In the genomic region with DNA sequence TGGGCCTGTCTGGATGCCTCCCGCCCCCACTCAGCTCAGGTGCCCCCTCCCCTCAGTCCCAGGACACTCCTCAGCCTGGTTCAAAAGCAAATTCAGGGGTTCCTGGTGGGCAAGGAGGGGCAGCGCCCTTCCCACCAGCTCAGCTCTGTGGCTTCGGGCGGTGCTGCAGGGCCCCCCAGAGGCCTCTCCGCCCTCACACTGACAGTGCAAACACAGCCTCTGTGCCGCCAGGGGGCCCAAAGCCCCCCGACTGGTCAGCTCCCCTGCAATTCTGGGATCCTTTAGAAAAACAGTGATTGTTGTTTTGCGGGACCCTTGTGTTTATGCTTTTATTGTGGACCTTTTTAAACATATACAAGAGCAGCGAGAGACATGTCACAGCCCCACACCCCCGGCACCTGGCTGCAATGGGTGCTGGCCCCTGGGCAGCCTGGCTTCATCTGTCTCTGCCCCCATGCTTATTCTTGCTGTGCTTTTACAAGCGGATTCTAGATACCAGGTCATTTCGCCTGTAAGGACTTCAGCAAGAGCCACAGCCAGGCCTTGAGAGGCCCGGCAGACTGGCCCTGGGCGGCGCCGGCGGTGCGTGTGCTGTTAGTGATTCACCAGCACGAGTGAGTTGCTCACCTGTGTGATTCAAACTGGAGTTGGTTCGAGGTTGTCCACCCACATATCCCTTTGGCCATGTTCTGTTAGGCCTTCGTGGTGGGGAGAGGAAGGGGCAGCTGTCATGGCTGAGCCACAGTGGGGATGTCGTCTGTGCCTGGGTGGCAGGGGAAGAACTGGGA, we compare ENCODE assay signal across 29 cellular contexts. TPM values are rescaled to one million over a fixed set of nuclear protein-coding genes. Genes with fewer than 3 reads are reported as not detected.
DNase-seq lines count a peak whose midpoint lies in the region; ATAC-seq and TF ChIP-seq lines count a peak whose summit lies in the region.
"Had no signal": no experiment of that assay in that cellular context is flagged by ENCODE, and none has a peak within 500 bp of the region (broad histone marks: within the 10 kb centered on the region; RNA-seq: fewer than 3 reads in every experiment).

No MANE protein-coding gene starts in this region.

- no peaks in the 10 kb centered on the region for H3K9me2 ChIP-seq in GM23338 (ENCODE audit: insufficient read depth)

- peak overlapping the region; percentile 14; the same call in 1 of the 2 replicates for H3K27ac Mint-ChIP-seq in GM23338
- H3K27ac Mint-ChIP-seq: activated T-cell treated with anti-CD3 and anti-CD28 coated beads, Interleukin-2, amount 50 U/mL, for 24 hours; B cell; effector memory CD8-positive, alpha-beta T cell; T-helper 1 cell treated with Interleukin-12 subunit alpha and Interleukin-12 subunit beta and Interleukin-4 antibody, amounts not matched to agents 30 μg/mL and 1 μg/mL, for 36 hours had no signal

- TF ChIP-seq CTCF in GM23338 (conservative IDR thresholded peaks at IDR 0.05; ENCODE audit: low read depth in 2 of 2) (peak; percentile 23 to 53), RWPE2 (IDR thresholded peaks at IDR 0.05; ENCODE audit: poor library complexity, severe bottlenecking) (no peak)

- no peak overlapping the region for H2AFZ ChIP-seq in GM23338

- ATAC-seq in GM23338, result peak; percentile 54
- peak; percentile 18; the same call in 1 of the 3 replicates for ATAC-seq in RWPE2 (ENCODE audit: low read depth)
- no peak for ATAC-seq in HG02970 (IDR thresholded peaks at IDR 0.05; ENCODE audit: low FRiP score, unreplicated experiment)
- no peak for ATAC-seq in HG03196 (IDR thresholded peaks at IDR 0.05; ENCODE audit: unreplicated experiment)
- ATAC-seq: effector memory CD8-positive, alpha-beta T cell; gastroesophageal sphincter; HCT116 had no signal

- H3K4me3 Mint-ChIP-seq in GM23338, result no peak overlapping the region
- H3K4me3 Mint-ChIP-seq: activated T-cell treated with anti-CD3 and anti-CD28 coated beads, Interleukin-2, amount 50 U/mL, for 24 hours; B cell; effector memory CD8-positive, alpha-beta T cell; T-helper 1 cell treated with Interleukin-12 subunit alpha and Interleukin-12 subunit beta and Interleukin-4 antibody, amounts not matched to agents 30 μg/mL and 1 μg/mL, for 36 hours had no signal

- H3K4me1 Mint-ChIP-seq in GM23338, result 0 out of 3 replicates have a peak, but pooled peaks cover 4% of the 10 kb centered on the region

- DNase-seq in A172 (ENCODE audit: low spot score) (peak; percentile 40), GM23338 (ENCODE audit: low spot score) (no peak), RWPE2 (ENCODE audit: low spot score) (no peak), iPS-NIHi11 (ENCODE audit: low spot score) (peak; percentile 57)
- DNase-seq in activated effector memory CD4-positive, alpha-beta T cell treated with anti-CD3 and anti-CD28 coated beads, Interleukin-2, amount 50 U/mL, for 16 hours, result no peak
- DNase-seq in activated CD8-positive, alpha-beta memory T cell treated with anti-CD3 and anti-CD28 coated beads for 24 hours, result no peak
- DNase-seq: activated naive CD4-positive, alpha-beta T cell treated with Interleukin-2 at 50 U/mL for 16 hours; activated T-cell treated with anti-CD3 and anti-CD28 coated beads, Interleukin-2, amount 50 U/mL, for 24 hours; DMS79 treated with DMSO at 0.1 percent for 48 hours; effector memory CD8-positive, alpha-beta T cell; islet precursor cell; KG1; MM.1S; NCI-H1417 treated with DMSO at 0.1 percent for 48 hours; NCI-H510A; Peyer's patch; stimulated activated CD8-positive, alpha-beta memory T cell treated with anti-CD3 and anti-CD28 coated beads, Interleukin-4, amount 100 ng/mL, for 48 hours; trophoblast cell had no signal

- no peaks in the 10 kb centered on the region for H3K36me3 ChIP-seq in GM23338 (ENCODE audit: insufficient read depth)
- H3K36me3 ChIP-seq in RWPE2 (ENCODE audit: low read depth), result no peaks in the 10 kb centered on the region
- H3K36me3 ChIP-seq: adrenal gland, cardiac muscle cell, gastroesophageal sphincter, neutrophil, Peyer's patch, prostate gland had no signal

- H3K4me3 ChIP-seq in GM23338 (no peak overlapping the region), RWPE2 (ENCODE audit: severe bottlenecking) (no peak overlapping the region)
- H3K4me3 ChIP-seq: adrenal gland, cardiac muscle cell, coronary artery, gastroesophageal sphincter, Peyer's patch, prostate gland had no signal

- no peaks in the 10 kb centered on the region for H3F3A ChIP-seq in GM23338 (replicated peaks; ENCODE audit: low read depth)

- H3K4me2 ChIP-seq in GM23338, result no peak overlapping the region

- H3K27me3 ChIP-seq in GM23338 (ENCODE audit: insufficient read depth) (no peaks in the 10 kb centered on the region), RWPE2 (ENCODE audit: insufficient read depth, poor library complexity, severe bottlenecking) (no peaks in the 10 kb centered on the region)
- H3K27me3 ChIP-seq: adrenal gland, cardiac muscle cell, Peyer's patch had no signal

- H4K20me1 ChIP-seq in GM23338 (replicated peaks; ENCODE audit: insufficient read depth), result no peaks in the 10 kb centered on the region

- H3K27ac ChIP-seq in GM23338 (ENCODE audit: low read depth), result no peak overlapping the region
- H3K27ac ChIP-seq in RWPE2 (ENCODE audit: poor library complexity, severe bottlenecking), result no peak overlapping the region
- H3K27ac ChIP-seq: adrenal gland, cardiac muscle cell, gastroesophageal sphincter, neutrophil, Peyer's patch, prostate gland had no signal

- no peaks in the 10 kb centered on the region for H3K4me1 ChIP-seq in GM23338 (ENCODE audit: insufficient read depth)
- H3K4me1 ChIP-seq in RWPE2 (ENCODE audit: insufficient read depth, poor library complexity, severe bottlenecking), result no peaks in the 10 kb centered on the region
- H3K4me1 ChIP-seq: adrenal gland, Peyer's patch had no signal

- H3K36me3 Mint-ChIP-seq in GM23338 (ENCODE audit: low read depth), result no peaks in the 10 kb centered on the region

- no peaks in the 10 kb centered on the region for H3K79me2 ChIP-seq in GM23338 (replicated peaks; ENCODE audit: insufficient read depth)

- H3K27me3 Mint-ChIP-seq in GM23338 (ENCODE audit: insufficient read depth, low read depth, poor library complexity), result peaks cover 13% of the 10 kb centered on the region
- H3K27me3 Mint-ChIP-seq: activated T-cell treated with anti-CD3 and anti-CD28 coated beads, Interleukin-2, amount 50 U/mL, for 24 hours had no signal

- no peaks in the 10 kb centered on the region for H3K9me3 ChIP-seq in RWPE2 (ENCODE audit: severe bottlenecking)
- H3K9me3 ChIP-seq: adrenal gland, gastroesophageal sphincter, neutrophil, Peyer's patch, prostate gland had no signal

- peaks cover 3% of the 10 kb centered on the region for H3K9me3 Mint-ChIP-seq in GM23338
- H3K9me3 Mint-ChIP-seq: activated T-cell treated with anti-CD3 and anti-CD28 coated beads, Interleukin-2, amount 50 U/mL, for 24 hours; T-helper 1 cell treated with Interleukin-12 subunit alpha and Interleukin-12 subunit beta and Interleukin-4 antibody, amounts not matched to agents 30 μg/mL and 1 μg/mL, for 36 hours had no signal

RNA-seq across cellular contexts. Expression of a gene that starts 21.2 kb away (rescaled TPM):
- total RNA-seq in A172 (2014; rRNA removed; shearing (Covaris generic)), result 0.55 and 0.91 TPM in 2 replicates
- total RNA-seq in GM23338 (2014; rRNA removed; shearing (Covaris generic)), result 1.4 and 1.9 TPM in 2 replicates
- polyA plus RNA-seq in GM23338 (2016; fragmentation: Nextera tagmentation; extraction: Ambion mirVana), result 0.23 and 0.26 TPM in 2 replicates

RNA-seq across cellular contexts. Expression of a gene that starts 49.1 kb away (rescaled TPM):
- total RNA-seq in A172 (2014; rRNA removed; shearing (Covaris generic)), result 0.95 and 1.4 TPM in 2 replicates
- 2.2 and 2.4 TPM in 2 replicates for total RNA-seq in GM23338 (2014; rRNA removed; shearing (Covaris generic))
- polyA plus RNA-seq in GM23338 (2016; fragmentation: Nextera tagmentation; extraction: Ambion mirVana), result 0.53 and 0.61 TPM in 2 replicates

Comparison
In these comparisons a context has a peak if more than half of its experiments do, and no peak if none do; other contexts are left out.
1. DNase-seq: peak in A172 (single experiment) and iPS-NIHi11 (single experiment); none in GM23338 (single experiment), RWPE2 (single experiment), activated effector memory CD4-positive, alpha-beta T cell treated with anti-CD3 and anti-CD28 coated beads, Interleukin-2, amount 50 U/mL, for 16 hours (single experiment) and activated CD8-positive, alpha-beta memory T cell treated with anti-CD3 and anti-CD28 coated beads for 24 hours (single experiment).
2. ATAC-seq: peak in GM23338 (single experiment) and RWPE2 (single experiment); none in HG02970 (single experiment) and HG03196 (single experiment).